ENCODE assay signal across 1 cellular context in genomic region chr11:95923730-95924413, GRCh38.
TF ChIP-seq lines count a peak whose summit lies in the region.

TSS of gene MTMR2 (minus strand) at chr11:95924107. CDS start at chr11:95923954, 153 bp downstream.

TF ChIP-seq in HepG2, 621 proteins besides CTCF, POLR2A, EP300 and RAD21 (continued from another document and continues in another):
- TF ChIP-seq, protein P1, sequence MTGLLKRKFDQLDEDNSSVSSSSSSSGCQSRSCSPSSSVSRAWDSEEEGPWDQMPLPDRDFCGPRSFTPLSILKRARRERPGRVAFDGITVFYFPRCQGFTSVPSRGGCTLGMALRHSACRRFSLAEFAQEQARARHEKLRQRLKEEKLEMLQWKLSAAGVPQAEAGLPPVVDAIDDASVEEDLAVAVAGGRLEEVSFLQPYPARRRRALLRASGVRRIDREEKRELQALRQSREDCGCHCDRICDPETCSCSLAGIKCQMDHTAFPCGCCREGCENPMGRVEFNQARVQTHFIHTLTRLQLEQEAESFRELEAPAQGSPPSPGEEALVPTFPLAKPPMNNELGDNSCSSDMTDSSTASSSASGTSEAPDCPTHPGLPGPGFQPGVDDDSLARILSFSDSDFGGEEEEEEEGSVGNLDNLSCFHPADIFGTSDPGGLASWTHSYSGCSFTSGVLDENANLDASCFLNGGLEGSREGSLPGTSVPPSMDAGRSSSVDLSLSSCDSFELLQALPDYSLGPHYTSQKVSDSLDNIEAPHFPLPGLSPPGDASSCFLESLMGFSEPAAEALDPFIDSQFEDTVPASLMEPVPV (CRISPR knock-in tag; IDR thresholded peaks at IDR 0.05) = peak; percentile 90
- TF ChIP-seq CBFB (CRISPR knock-in tag; IDR thresholded peaks at IDR 0.05) (peak; percentile 70), ZNF562 (CRISPR knock-in tag; IDR thresholded peaks at IDR 0.05; ENCODE audit: borderline replicate concordance) (peak; percentile 17; the same call in 1 of the 2 replicates), MAZ (IDR thresholded peaks at IDR 0.05; ENCODE audit: borderline replicate concordance, low read depth, low read length) (no peak), MAZ (CRISPR knock-in tag; IDR thresholded peaks at IDR 0.05; ENCODE audit: low read depth) (peak; percentile 92), ZNF580 (CRISPR knock-in tag; IDR thresholded peaks at IDR 0.05; ENCODE audit: borderline replicate concordance, low read depth) (peak; percentile 80; the same call in 1 of the 2 replicates), ZNF383 (CRISPR knock-in tag; IDR thresholded peaks at IDR 0.05; ENCODE audit: borderline replicate concordance) (no peak), SMAD9 (CRISPR knock-in tag; IDR thresholded peaks at IDR 0.05) (peak; percentile 70; the same call in 1 of the 2 replicates), IKZF4 (CRISPR knock-in tag; IDR thresholded peaks at IDR 0.05; ENCODE audit: borderline replicate concordance, low read depth, not compliant biosample characterization) (peak; percentile 68), GATAD1 (CRISPR knock-in tag; IDR thresholded peaks at IDR 0.05) (peak; percentile 100), LBX2 (CRISPR knock-in tag; IDR thresholded peaks at IDR 0.05; ENCODE audit: borderline replicate concordance) (peak; percentile 89; the same call in 1 of the 2 replicates), NFE2L2 (IDR thresholded peaks at IDR 0.05; ENCODE audit: low read length) (no peak), ZNF678 (CRISPR knock-in tag; IDR thresholded peaks at IDR 0.05) (0 out of 2 replicates have a peak, but pooled peaks have one; percentile 73), CEBPG (CRISPR knock-in tag; IDR thresholded peaks at IDR 0.05) (peak; percentile 14; the same call in 1 of the 2 replicates), CENPX (CRISPR knock-in tag; IDR thresholded peaks at IDR 0.05) (no peak), HOXD1 (CRISPR knock-in tag; IDR thresholded peaks at IDR 0.05) (peak; percentile 57; the same call in 1 of the 2 replicates), EHMT2 (IDR thresholded peaks at IDR 0.05; ENCODE audit: borderline replicate concordance, low read depth, low read length) (no peak), ZBTB39 (CRISPR knock-in tag; IDR thresholded peaks at IDR 0.05) (peak; percentile 69; the same call in 1 of the 2 replicates), RFXANK (CRISPR knock-in tag; IDR thresholded peaks at IDR 0.05) (peak; percentile 81; the same call in 1 of the 2 replicates), ZMYM4 (CRISPR knock-in tag; IDR thresholded peaks at IDR 0.05) (peak; percentile 89), RBFOX2 (IDR thresholded peaks at IDR 0.05; ENCODE audit: low read depth, low read length) (peak; percentile 94), GLI4 (CRISPR knock-in tag; IDR thresholded peaks at IDR 0.05; ENCODE audit: borderline replicate concordance) (no peak; the same call in 1 of the 2 replicates), ZZZ3 (CRISPR knock-in tag; IDR thresholded peaks at IDR 0.05; ENCODE audit: borderline replicate concordance) (0 out of 2 replicates have a peak, but pooled peaks have one; percentile 30), ZNF44 (CRISPR knock-in tag; IDR thresholded peaks at IDR 0.05) (peak; percentile 32; the same call in 1 of the 2 replicates), NFATC3 (CRISPR knock-in tag; IDR thresholded peaks at IDR 0.05) (no peak), ZKSCAN5 (CRISPR knock-in tag; IDR thresholded peaks at IDR 0.05) (no peak), TAF1 (CRISPR knock-in tag; IDR thresholded peaks at IDR 0.05) (peak; percentile 97), ZNF772 (CRISPR knock-in tag; IDR thresholded peaks at IDR 0.05) (peak; percentile 91; the same call in 1 of the 2 replicates), BCLAF1 (IDR thresholded peaks at IDR 0.05) (no peak), TP53 (CRISPR knock-in tag; conservative IDR thresholded peaks at IDR 0.05) (0 out of 2 replicates have a peak, but pooled peaks have one; percentile 69), NCOA2 (CRISPR knock-in tag; IDR thresholded peaks at IDR 0.05) (no peak; the same call in none of the 2 replicates), TARDBP (CRISPR knock-in tag; IDR thresholded peaks at IDR 0.05) (peak; percentile 88), ZNF572 (CRISPR knock-in tag; IDR thresholded peaks at IDR 0.05) (peak; percentile 88), ZSCAN21 (CRISPR knock-in tag; IDR thresholded peaks at IDR 0.05; ENCODE audit: borderline replicate concordance) (peak; percentile 87; the same call in 1 of the 2 replicates), CHCHD3 (CRISPR knock-in tag; IDR thresholded peaks at IDR 0.05) (peak; percentile 52; the same call in 1 of the 2 replicates), ZNF709 (CRISPR knock-in tag; IDR thresholded peaks at IDR 0.05) (peak; percentile 98)
- TF ChIP-seq, protein P2, sequence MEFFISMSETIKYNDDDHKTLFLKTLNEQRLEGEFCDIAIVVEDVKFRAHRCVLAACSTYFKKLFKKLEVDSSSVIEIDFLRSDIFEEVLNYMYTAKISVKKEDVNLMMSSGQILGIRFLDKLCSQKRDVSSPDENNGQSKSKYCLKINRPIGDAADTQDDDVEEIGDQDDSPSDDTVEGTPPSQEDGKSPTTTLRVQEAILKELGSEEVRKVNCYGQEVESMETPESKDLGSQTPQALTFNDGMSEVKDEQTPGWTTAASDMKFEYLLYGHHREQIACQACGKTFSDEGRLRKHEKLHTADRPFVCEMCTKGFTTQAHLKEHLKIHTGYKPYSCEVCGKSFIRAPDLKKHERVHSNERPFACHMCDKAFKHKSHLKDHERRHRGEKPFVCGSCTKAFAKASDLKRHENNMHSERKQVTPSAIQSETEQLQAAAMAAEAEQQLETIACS (CRISPR knock-in tag; IDR thresholded peaks at IDR 0.05) = no peak
- TF ChIP-seq, protein P3, sequence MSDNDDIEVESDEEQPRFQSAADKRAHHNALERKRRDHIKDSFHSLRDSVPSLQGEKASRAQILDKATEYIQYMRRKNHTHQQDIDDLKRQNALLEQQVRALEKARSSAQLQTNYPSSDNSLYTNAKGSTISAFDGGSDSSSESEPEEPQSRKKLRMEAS (IDR thresholded peaks at IDR 0.05) = peak; percentile 89
- TF ChIP-seq, protein P4, sequence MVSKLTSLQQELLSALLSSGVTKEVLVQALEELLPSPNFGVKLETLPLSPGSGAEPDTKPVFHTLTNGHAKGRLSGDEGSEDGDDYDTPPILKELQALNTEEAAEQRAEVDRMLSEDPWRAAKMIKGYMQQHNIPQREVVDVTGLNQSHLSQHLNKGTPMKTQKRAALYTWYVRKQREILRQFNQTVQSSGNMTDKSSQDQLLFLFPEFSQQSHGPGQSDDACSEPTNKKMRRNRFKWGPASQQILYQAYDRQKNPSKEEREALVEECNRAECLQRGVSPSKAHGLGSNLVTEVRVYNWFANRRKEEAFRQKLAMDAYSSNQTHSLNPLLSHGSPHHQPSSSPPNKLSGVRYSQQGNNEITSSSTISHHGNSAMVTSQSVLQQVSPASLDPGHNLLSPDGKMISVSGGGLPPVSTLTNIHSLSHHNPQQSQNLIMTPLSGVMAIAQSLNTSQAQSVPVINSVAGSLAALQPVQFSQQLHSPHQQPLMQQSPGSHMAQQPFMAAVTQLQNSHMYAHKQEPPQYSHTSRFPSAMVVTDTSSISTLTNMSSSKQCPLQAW (CRISPR knock-in tag; IDR thresholded peaks at IDR 0.05) = peak; percentile 66
- TF ChIP-seq, protein P5, sequence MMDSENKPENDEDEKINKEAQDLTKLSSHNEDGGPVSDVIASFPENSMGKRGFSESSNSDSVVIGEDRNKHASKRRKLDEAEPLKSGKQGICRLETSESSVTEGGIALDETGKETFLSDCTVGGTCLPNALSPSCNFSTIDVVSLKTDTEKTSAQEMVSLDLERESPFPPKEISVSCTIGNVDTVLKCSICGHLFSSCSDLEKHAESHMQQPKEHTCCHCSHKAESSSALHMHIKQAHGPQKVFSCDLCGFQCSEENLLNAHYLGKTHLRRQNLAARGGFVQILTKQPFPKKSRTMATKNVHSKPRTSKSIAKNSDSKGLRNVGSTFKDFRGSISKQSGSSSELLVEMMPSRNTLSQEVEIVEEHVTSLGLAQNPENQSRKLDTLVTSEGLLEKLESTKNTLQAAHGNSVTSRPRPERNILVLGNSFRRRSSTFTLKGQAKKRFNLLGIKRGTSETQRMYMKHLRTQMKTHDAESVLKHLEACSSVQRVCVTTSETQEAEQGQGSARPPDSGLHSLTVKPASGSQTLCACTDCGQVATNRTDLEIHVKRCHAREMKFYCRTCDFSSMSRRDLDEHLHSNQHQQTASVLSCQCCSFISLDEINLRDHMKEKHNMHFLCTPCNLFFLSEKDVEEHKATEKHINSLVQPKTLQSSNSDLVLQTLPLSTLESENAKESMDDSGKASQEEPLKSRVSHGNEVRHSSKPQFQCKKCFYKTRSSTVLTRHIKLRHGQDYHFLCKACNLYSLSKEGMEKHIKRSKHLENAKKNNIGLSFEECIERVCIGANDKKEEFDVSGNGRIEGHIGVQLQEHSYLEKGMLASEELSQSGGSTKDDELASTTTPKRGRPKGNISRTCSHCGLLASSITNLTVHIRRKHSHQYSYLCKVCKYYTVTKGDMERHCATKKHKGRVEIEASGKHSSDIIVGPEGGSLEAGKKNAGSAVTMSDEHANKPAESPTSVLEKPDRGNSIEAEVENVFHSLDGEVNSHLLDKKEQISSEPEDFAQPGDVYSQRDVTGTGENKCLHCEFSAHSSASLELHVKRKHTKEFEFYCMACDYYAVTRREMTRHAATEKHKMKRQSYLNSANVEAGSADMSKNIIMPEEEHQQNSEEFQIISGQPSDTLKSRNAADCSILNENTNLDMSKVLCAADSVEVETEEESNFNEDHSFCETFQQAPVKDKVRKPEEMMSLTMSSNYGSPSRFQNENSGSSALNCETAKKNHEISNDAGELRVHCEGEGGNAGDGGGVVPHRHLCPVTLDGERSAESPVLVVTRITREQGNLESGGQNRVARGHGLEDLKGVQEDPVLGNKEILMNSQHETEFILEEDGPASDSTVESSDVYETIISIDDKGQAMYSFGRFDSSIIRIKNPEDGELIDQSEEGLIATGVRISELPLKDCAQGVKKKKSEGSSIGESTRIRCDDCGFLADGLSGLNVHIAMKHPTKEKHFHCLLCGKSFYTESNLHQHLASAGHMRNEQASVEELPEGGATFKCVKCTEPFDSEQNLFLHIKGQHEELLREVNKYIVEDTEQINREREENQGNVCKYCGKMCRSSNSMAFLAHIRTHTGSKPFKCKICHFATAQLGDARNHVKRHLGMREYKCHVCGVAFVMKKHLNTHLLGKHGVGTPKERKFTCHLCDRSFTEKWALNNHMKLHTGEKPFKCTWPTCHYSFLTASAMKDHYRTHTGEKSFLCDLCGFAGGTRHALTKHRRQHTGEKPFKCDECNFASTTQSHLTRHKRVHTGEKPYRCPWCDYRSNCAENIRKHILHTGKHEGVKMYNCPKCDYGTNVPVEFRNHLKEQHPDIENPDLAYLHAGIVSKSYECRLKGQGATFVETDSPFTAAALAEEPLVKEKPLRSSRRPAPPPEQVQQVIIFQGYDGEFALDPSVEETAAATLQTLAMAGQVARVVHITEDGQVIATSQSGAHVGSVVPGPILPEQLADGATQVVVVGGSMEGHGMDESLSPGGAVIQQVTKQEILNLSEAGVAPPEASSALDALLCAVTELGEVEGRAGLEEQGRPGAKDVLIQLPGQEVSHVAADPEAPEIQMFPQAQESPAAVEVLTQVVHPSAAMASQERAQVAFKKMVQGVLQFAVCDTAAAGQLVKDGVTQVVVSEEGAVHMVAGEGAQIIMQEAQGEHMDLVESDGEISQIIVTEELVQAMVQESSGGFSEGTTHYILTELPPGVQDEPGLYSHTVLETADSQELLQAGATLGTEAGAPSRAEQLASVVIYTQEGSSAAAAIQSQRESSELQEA (CRISPR knock-in tag; IDR thresholded peaks at IDR 0.05; ENCODE audit: not compliant biosample characterization) = peak; percentile 95
- TF ChIP-seq, protein P6, sequence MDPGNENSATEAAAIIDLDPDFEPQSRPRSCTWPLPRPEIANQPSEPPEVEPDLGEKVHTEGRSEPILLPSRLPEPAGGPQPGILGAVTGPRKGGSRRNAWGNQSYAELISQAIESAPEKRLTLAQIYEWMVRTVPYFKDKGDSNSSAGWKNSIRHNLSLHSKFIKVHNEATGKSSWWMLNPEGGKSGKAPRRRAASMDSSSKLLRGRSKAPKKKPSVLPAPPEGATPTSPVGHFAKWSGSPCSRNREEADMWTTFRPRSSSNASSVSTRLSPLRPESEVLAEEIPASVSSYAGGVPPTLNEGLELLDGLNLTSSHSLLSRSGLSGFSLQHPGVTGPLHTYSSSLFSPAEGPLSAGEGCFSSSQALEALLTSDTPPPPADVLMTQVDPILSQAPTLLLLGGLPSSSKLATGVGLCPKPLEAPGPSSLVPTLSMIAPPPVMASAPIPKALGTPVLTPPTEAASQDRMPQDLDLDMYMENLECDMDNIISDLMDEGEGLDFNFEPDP (CRISPR knock-in tag; conservative IDR thresholded peaks at IDR 0.05) = 0 out of 2 replicates have a peak, but pooled peaks have one; percentile 77
